ENCODE assay signal across 11 cellular contexts in the genomic region with DNA sequence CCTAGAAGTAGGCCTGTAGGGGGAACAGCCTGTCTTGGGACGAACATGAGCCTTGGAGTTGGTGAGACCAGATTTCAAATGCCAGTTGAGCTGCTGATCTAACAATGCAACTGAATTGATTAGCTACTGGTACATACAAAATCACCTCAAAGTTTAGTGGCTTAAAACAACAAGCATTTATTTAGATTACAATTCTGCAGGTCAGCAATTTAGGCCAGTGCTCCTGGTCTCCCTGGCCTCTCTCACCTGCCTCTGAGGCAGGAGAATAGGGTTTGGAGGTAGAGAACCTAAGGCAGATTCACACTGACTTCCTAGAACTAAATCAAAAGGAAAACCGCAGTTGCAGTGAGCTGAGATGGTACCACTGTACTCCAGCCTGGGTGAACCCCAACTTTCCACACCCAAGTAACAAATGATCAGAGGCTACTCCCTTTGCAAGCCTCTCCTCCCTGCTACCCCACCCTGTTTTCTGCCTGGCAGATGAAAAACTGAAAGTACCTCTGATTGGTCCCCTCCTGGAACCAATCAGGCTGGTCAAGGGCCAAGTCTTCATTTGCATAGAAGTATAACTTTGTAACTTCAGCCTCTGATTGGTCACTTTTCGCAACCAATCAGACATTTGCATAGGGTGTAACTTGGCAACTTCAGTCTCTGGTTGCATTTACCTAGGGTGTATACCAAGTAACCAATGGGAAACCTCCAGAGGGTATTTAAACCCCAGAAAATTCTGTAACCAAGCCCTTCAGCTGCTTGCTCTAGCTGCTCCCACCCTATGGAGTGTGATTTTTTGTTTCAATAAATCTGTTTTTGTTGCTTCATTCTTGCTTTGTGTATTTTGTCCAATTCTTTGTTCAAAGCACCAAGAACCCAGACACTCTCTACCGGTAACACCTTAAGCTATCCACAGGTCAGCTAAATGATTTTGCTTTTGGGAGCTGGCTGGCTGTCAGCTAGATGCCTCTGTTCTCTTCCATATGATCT. TPM values are rescaled to one million over a fixed set of nuclear protein-coding genes. Genes with fewer than 3 reads are reported as not detected.
DNase-seq lines count a peak whose midpoint lies in the region; ATAC-seq and TF ChIP-seq lines count a peak whose summit lies in the region.
"Had no signal": no experiment of that assay in that cellular context is flagged by ENCODE, and none has a peak within 500 bp of the region (broad histone marks: within the 10 kb centered on the region; RNA-seq: fewer than 3 reads in every experiment).

No MANE protein-coding gene starts in this region.

- TF ChIP-seq CTCF in transverse colon (IDR thresholded peaks at IDR 0.05) = no peak

- peaks cover 7 to 9% of the 10 kb centered on the region in 2 donors for H3K36me3 Mint-ChIP-seq in activated naive CD4-positive, alpha-beta T cell treated with anti-CD3 and anti-CD28 coated beads, Interleukin-2, amount 50 U/mL, for 72 hours
- H3K36me3 Mint-ChIP-seq in effector memory CD8-positive, alpha-beta T cell (ENCODE audit: insufficient read depth) = no peaks in the 10 kb centered on the region
- H3K36me3 Mint-ChIP-seq: CD8-positive, alpha-beta memory T cell had no signal

- peaks cover 4 to 24% (median 11%) of the 10 kb centered on the region in 4 donors for H3K4me1 ChIP-seq in transverse colon

- TF ChIP-seq EP300 in transverse colon (IDR thresholded peaks at IDR 0.05; ENCODE audit: low read depth) = no peak

- H3K4me3 Mint-ChIP-seq in effector memory CD8-positive, alpha-beta T cell = no peak overlapping the region

- peak; percentile 88 for TF ChIP-seq POLR2A in transverse colon (IDR thresholded peaks at IDR 0.05)

- no peak for DNase-seq in activated naive CD4-positive, alpha-beta T cell treated with anti-CD3 and anti-CD28 coated beads, Interleukin-2, amount 50 U/mL, for 72 hours (ENCODE audit: low spot score in 2 of 2)
- no peak for DNase-seq in activated naive CD4-positive, alpha-beta T cell (lab: John Stamatoyannopoulos, UW)
- DNase-seq in OCI-M1 (lab: John Stamatoyannopoulos, UW) = peak; percentile 94
- DNase-seq in effector memory CD8-positive, alpha-beta T cell = peak in 1 of 3 experiments; percentile 9
- DNase-seq in transverse colon = peak; percentile 81
- no peak for DNase-seq in HuH-7.5 (ENCODE audit: low spot score)
- DNase-seq in Right ventricle myocardium inferior (ENCODE audit: missing footprints) = no peak
- DNase-seq in NCI-H2227 treated with DMSO at 0.1 percent for 48 hours (lab: John Stamatoyannopoulos, UW) = no peak
- DNase-seq: activated T-cell treated with anti-CD3 and anti-CD28 coated beads for 4 hours had no signal

- H3K4me3 ChIP-seq in transverse colon = no peak overlapping the region
- H3K4me3 ChIP-seq: esophagus muscularis mucosa had no signal

- peak; percentile 57 to 71 for ATAC-seq in activated naive CD4-positive, alpha-beta T cell treated with anti-CD3 and anti-CD28 coated beads, Interleukin-2, amount 50 U/mL, for 72 hours
- peak; percentile 70 for ATAC-seq in effector memory CD8-positive, alpha-beta T cell (replicated peaks)
- ATAC-seq in Right ventricle myocardium inferior = no peak

- WGBS in transverse colon (ENCODE audit: low coverage in 1 of 2), 2 donors = 65 to 90% methylated on average over 2 to 4 of the region's 4 CpGs

- intact Hi-C loops in transverse colon (cut with DNase I; ENCODE audit: low total_unique reads) = no loop called here
- intact Hi-C loops in Right ventricle myocardium inferior (cut with DNase I) = no loop called here

- no peak overlapping the region for H3K27ac Mint-ChIP-seq in activated naive CD4-positive, alpha-beta T cell treated with anti-CD3 and anti-CD28 coated beads, Interleukin-2, amount 50 U/mL, for 72 hours
- H3K27ac Mint-ChIP-seq in effector memory CD8-positive, alpha-beta T cell = peak overlapping the region; percentile 8 to 81

- peaks cover 0 to 4% of the 10 kb centered on the region in 2 donors for H3K9me3 Mint-ChIP-seq in activated naive CD4-positive, alpha-beta T cell treated with anti-CD3 and anti-CD28 coated beads, Interleukin-2, amount 50 U/mL, for 72 hours
- no peaks in the 10 kb centered on the region for H3K9me3 Mint-ChIP-seq in effector memory CD8-positive, alpha-beta T cell
- H3K9me3 Mint-ChIP-seq: CD8-positive, alpha-beta memory T cell had no signal

- H3K27me3 Mint-ChIP-seq in effector memory CD8-positive, alpha-beta T cell = peaks cover 0 to 2% of the 10 kb centered on the region in 2 donors

- peak overlapping the region; percentile 88 to 91 (median 88) for H3K27ac ChIP-seq in transverse colon
- H3K27ac ChIP-seq: esophagus muscularis mucosa had no signal

- no peaks in the 10 kb centered on the region for H3K27me3 ChIP-seq in transverse colon
- H3K27me3 ChIP-seq: esophagus muscularis mucosa had no signal

- in situ Hi-C loops in transverse colon (cut with MboI; ENCODE audit: low pct_ligation_motif_present in 1 of 4, low pct_unique_long_range_greater_than_20kb in 1 of 4, low sequenced_read_pairs in 3 of 4) = no loop called here

- H3K36me3 ChIP-seq in transverse colon = no peaks in the 10 kb centered on the region
- H3K36me3 ChIP-seq: esophagus muscularis mucosa had no signal

- H3K4me1 Mint-ChIP-seq in effector memory CD8-positive, alpha-beta T cell (ENCODE audit: low read depth in 2 of 2) = peaks cover 4 to 7% of the 10 kb centered on the region in 2 donors

- no peaks in the 10 kb centered on the region for H3K9me3 ChIP-seq in transverse colon
- H3K9me3 ChIP-seq: esophagus muscularis mucosa had no signal

RNA-seq across cellular contexts. Expression of gene UBR2, which starts 8.1 kb away (rescaled TPM):
- total RNA-seq in activated naive CD4-positive, alpha-beta T cell treated with anti-CD3 and anti-CD28 coated beads, Interleukin-2, amount 50 U/mL, for 72 hours = 10 to 100 TPM; 28.4 to 39.8 TPM
- total RNA-seq in transverse colon (10 to 100 TPM; 15.9 to 52.7 (median 49.4) TPM), Right ventricle myocardium inferior (31.3 TPM)

Comparison
In these comparisons a context has a peak if more than half of its experiments do, and no peak if none do; other contexts are left out.
1. DNase-seq: peak in OCI-M1 (single experiment) and transverse colon (single experiment); none in activated naive CD4-positive, alpha-beta T cell treated with anti-CD3 and anti-CD28 coated beads, Interleukin-2, amount 50 U/mL, for 72 hours (0 of 2), activated naive CD4-positive, alpha-beta T cell (0 of 4), HuH-7.5 (single experiment), Right ventricle myocardium inferior (single experiment) and NCI-H2227 treated with DMSO at 0.1 percent for 48 hours (single experiment).
2. H3K27ac Mint-ChIP-seq: peak in effector memory CD8-positive, alpha-beta T cell (2 of 2); none in activated naive CD4-positive, alpha-beta T cell treated with anti-CD3 and anti-CD28 coated beads, Interleukin-2, amount 50 U/mL, for 72 hours (0 of 2).